Comparison of ENCODE assay signal across 12 cellular contexts in genomic region chr1:244945109-244945671, GRCh38.
A peak's percentile ranks its signal among the peaks of the same experiment; 100 is the strongest.
DNase-seq lines count a peak whose midpoint lies in the region; ATAC-seq, FAIRE-seq and TF ChIP-seq lines count a peak whose summit lies in the region.
"Had no signal": no experiment of that assay in that cellular context is flagged by ENCODE, and none has a peak within 500 bp of the region (broad histone marks: within the 10 kb centered on the region; RNA-seq: fewer than 3 reads in every experiment).

No MANE protein-coding gene starts in this region.

- FAIRE-seq in GM19239 (lab: Jason Lieb, UNC), result peak; percentile 99

- H3K36me3 ChIP-seq in GM06990 (ENCODE audit: control insufficient read depth, insufficient read depth, low read length) (no peaks in the 10 kb centered on the region), brain microvascular endothelial cell (replicated peaks) (no peaks in the 10 kb centered on the region)
- H3K36me3 ChIP-seq: uterus had no signal

- DNase-seq in GM06990 (ENCODE audit: extremely low read depth, insufficient read length), result peak; percentile 74
- no peak for DNase-seq in GM19239 (ENCODE audit: insufficient read length, low spot score)
- DNase-seq in activated CD8-positive, alpha-beta memory T cell treated with anti-CD3 and anti-CD28 coated beads, Interleukin-2, amount 50 U/mL, for 48 hours, result no peak
- no peak for DNase-seq in globus pallidus (ENCODE audit: low spot score)
- no peak for DNase-seq in brain microvascular endothelial cell
- DNase-seq in ureter (ENCODE audit: low spot score), result no peak
- DNase-seq: activated gamma-delta T cell; effector memory CD4-positive, alpha-beta T cell; stimulated activated CD4-positive, alpha-beta T cell treated with anti-CD3 and anti-CD28 coated beads, Interleukin-2, amount 100 ng/mL, for 24 hours; uterus had no signal

- TF ChIP-seq CTCF in GM06990 (IDR thresholded peaks at IDR 0.05; ENCODE audit: insufficient read depth, low read length, poor library complexity, severe bottlenecking), result no peak
- TF ChIP-seq CTCF in brain microvascular endothelial cell (IDR thresholded peaks at IDR 0.05; ENCODE audit: low read depth, low read length, missing control alignments), result no peak

- in situ Hi-C loops in brain microvascular endothelial cell (cut with HindIII; ENCODE audit: low pct_ligation_motif_present, low sequenced_read_pairs), result no loop called here

- ATAC-seq in HG02763 (IDR thresholded peaks at IDR 0.05; ENCODE audit: unreplicated experiment) (peak; percentile 81), HG03558 (IDR thresholded peaks at IDR 0.05; ENCODE audit: extremely low read depth, unreplicated experiment) (peak; percentile 72)

- no peak overlapping the region for H3K27ac ChIP-seq in brain microvascular endothelial cell
- H3K27ac ChIP-seq: uterus had no signal

- H3K4me3 ChIP-seq in GM06990 (replicated peaks; ENCODE audit: low read depth, low read length), result no peak overlapping the region; the same call in 1 of the 2 replicates
- H3K4me3 ChIP-seq in brain microvascular endothelial cell (ENCODE audit: low read depth, low read length), result no peak overlapping the region
- H3K4me3 ChIP-seq: uterus had no signal

- H3K27me3 ChIP-seq in GM06990 (replicated peaks; ENCODE audit: control insufficient read depth, insufficient read depth, low read length) (no peaks in the 10 kb centered on the region), brain microvascular endothelial cell (replicated peaks) (no peaks in the 10 kb centered on the region)
- H3K27me3 ChIP-seq: uterus had no signal
